2 cellular contexts compared by ENCODE assay signal in the genomic region with DNA sequence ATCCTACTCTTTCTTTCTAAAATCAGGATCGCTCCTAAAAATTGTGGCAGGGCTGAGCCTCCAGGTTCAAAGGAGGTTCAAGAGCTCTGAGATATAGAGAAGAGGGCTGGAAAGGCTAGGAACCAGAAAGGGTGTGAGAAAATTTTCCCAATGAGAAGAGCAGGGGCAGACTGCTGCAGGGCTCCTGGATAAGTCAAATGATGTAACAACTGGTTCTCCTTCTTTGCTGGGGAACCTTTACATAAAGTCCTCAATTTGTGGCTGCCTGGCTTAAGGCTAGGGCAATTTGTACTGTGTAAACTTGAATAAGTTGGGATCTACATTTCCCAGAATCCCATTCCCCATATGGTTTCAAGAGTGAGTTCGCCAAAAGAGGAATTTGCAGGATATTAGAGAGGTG.
TF ChIP-seq lines count a peak whose summit lies in the region.

No MANE protein-coding gene starts in this region.

TF ChIP-seq in HCT116, 20 proteins besides CTCF, POLR2A, EP300 and RAD21:
- TF ChIP-seq CBX3 (IDR thresholded peaks at IDR 0.05; ENCODE audit: low read depth) = no peak
- TF ChIP-seq TCF7L2 (IDR thresholded peaks at IDR 0.05; ENCODE audit: borderline replicate concordance, extremely low read depth, insufficient read depth, insufficient read length) = no peak
- TF ChIP-seq SP1 (IDR thresholded peaks at IDR 0.05; ENCODE audit: low read depth) = no peak
- TF ChIP-seq, protein P1, sequence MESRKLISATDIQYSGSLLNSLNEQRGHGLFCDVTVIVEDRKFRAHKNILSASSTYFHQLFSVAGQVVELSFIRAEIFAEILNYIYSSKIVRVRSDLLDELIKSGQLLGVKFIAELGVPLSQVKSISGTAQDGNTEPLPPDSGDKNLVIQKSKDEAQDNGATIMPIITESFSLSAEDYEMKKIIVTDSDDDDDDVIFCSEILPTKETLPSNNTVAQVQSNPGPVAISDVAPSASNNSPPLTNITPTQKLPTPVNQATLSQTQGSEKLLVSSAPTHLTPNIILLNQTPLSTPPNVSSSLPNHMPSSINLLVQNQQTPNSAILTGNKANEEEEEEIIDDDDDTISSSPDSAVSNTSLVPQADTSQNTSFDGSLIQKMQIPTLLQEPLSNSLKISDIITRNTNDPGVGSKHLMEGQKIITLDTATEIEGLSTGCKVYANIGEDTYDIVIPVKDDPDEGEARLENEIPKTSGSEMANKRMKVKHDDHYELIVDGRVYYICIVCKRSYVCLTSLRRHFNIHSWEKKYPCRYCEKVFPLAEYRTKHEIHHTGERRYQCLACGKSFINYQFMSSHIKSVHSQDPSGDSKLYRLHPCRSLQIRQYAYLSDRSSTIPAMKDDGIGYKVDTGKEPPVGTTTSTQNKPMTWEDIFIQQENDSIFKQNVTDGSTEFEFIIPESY (IDR thresholded peaks at IDR 0.05; ENCODE audit: extremely low read depth, insufficient replicate concordance, low read length) = no peak
- 0 out of 2 replicates have a peak, but pooled peaks have one; percentile 4 for TF ChIP-seq ELF1 (IDR thresholded peaks at IDR 0.05; ENCODE audit: borderline replicate concordance, low read depth)

TF ChIP-seq in GM12878, 131 proteins besides CTCF, POLR2A, EP300 and RAD21:
- TF ChIP-seq RUNX3 (IDR thresholded peaks at IDR 0.05; ENCODE audit: low read length) (no peak), SREBF1 (IDR thresholded peaks at IDR 0.05; ENCODE audit: low read length) (no peak), GABPA (IDR thresholded peaks at IDR 0.05; ENCODE audit: low read depth) (no peak), SREBF2 (IDR thresholded peaks at IDR 0.05; ENCODE audit: low read length) (no peak), STAT3 (IDR thresholded peaks at IDR 0.05; ENCODE audit: low read depth, low read length) (no peak), BCL11A (IDR thresholded peaks at IDR 0.05; ENCODE audit: low read depth, low read length) (no peak), JUND (IDR thresholded peaks at IDR 0.05; ENCODE audit: low read depth, low read length) (no peak), MYC (IDR thresholded peaks at IDR 0.05; ENCODE audit: insufficient read depth, insufficient read length, insufficient replicate concordance, low read length, severe bottlenecking) (no peak), CHD4 (IDR thresholded peaks at IDR 0.05) (no peak), NFIC (IDR thresholded peaks at IDR 0.05; ENCODE audit: low read depth, low read length) (no peak), CHD1 (IDR thresholded peaks at IDR 0.05; ENCODE audit: low read depth, low read length) (no peak), ZNF592 (IDR thresholded peaks at IDR 0.05) (no peak)
